11 cellular contexts compared by ENCODE assay signal in genomic region chr10:75971402-75972211, GRCh38.
DNase-seq lines count a peak whose midpoint lies in the region; ATAC-seq, FAIRE-seq and TF ChIP-seq lines count a peak whose summit lies in the region.
"Had no signal": no experiment of that assay in that cellular context is flagged by ENCODE, and none has a peak within 500 bp of the region (broad histone marks: within the 10 kb centered on the region; RNA-seq: fewer than 3 reads in every experiment).

No MANE protein-coding gene starts in this region.

- H3K27ac ChIP-seq in brain microvascular endothelial cell, result no peak overlapping the region
- H3K27ac ChIP-seq in lower lobe of right lung, result peak overlapping the region; percentile 28

- DNase-seq in NCI-H510A treated with DMSO at 0.1 percent for 48 hours (lab: John Stamatoyannopoulos, UW) (peak; percentile 5), NCI-H510A (lab: John Stamatoyannopoulos, UW) (no peak), brain microvascular endothelial cell (peak; percentile 30), lower lobe of right lung (no peak), urothelium cell line (ENCODE audit: low spot score) (peak; percentile 18)
- no peak for DNase-seq in stimulated activated CD4-positive, alpha-beta T cell treated with anti-CD3 and anti-CD28 coated beads, Interleukin-4, amount 100 ng/mL, for 24 hours
- DNase-seq: activated CD8-positive, alpha-beta memory T cell treated with anti-CD3 and anti-CD28 coated beads, Interleukin-2, amount 50 U/mL, for 48 hours had no signal

- H3K9me3 ChIP-seq in lower lobe of right lung, result no peaks in the 10 kb centered on the region
- H3K9me3 ChIP-seq: HAP-1 had no signal

- intact Hi-C loops in lower lobe of right lung (cut with DNase I), result no loop called here

- TF ChIP-seq CTCF in brain microvascular endothelial cell (IDR thresholded peaks at IDR 0.05; ENCODE audit: low read depth, low read length, missing control alignments) (no peak), lower lobe of right lung (IDR thresholded peaks at IDR 0.05) (no peak)

- H3K4me1 ChIP-seq in lower lobe of right lung, result peaks cover 10% of the 10 kb centered on the region
- H3K4me1 ChIP-seq: HAP-1 had no signal

- H3K27me3 ChIP-seq in brain microvascular endothelial cell (replicated peaks), result no peaks in the 10 kb centered on the region
- H3K27me3 ChIP-seq in lower lobe of right lung (ENCODE audit: low read depth), result no peaks in the 10 kb centered on the region

- FAIRE-seq in urothelium cell line (lab: Jason Lieb, UNC), result no peak
- FAIRE-seq: bronchial epithelial cell had no signal

- in situ Hi-C loops in brain microvascular endothelial cell (cut with HindIII; ENCODE audit: low pct_ligation_motif_present, low sequenced_read_pairs), result no loop called here

- H3K36me3 ChIP-seq in brain microvascular endothelial cell (replicated peaks), result no peaks in the 10 kb centered on the region
- no peaks in the 10 kb centered on the region for H3K36me3 ChIP-seq in lower lobe of right lung
- H3K36me3 ChIP-seq: HAP-1 had no signal

- H3K4me3 ChIP-seq in brain microvascular endothelial cell (ENCODE audit: low read depth, low read length) (no peak overlapping the region), lower lobe of right lung (no peak overlapping the region)
- H3K4me3 ChIP-seq: HAP-1 had no signal

- ATAC-seq in lower lobe of right lung, result peak; percentile 40 to 55
- ATAC-seq in GM19023 (IDR thresholded peaks at IDR 0.05; ENCODE audit: unreplicated experiment), result no peak
- no peak for ATAC-seq in GM18511 (IDR thresholded peaks at IDR 0.05; ENCODE audit: unreplicated experiment)

Comparison
In these comparisons a context has a peak if more than half of its experiments do, and no peak if none do; other contexts are left out.
1. DNase-seq: peak in NCI-H510A treated with DMSO at 0.1 percent for 48 hours (single experiment), brain microvascular endothelial cell (single experiment) and urothelium cell line (single experiment); none in NCI-H510A (single experiment), lower lobe of right lung (single experiment) and stimulated activated CD4-positive, alpha-beta T cell treated with anti-CD3 and anti-CD28 coated beads, Interleukin-4, amount 100 ng/mL, for 24 hours (single experiment).
2. ATAC-seq: peak in lower lobe of right lung (2 of 2); none in GM19023 (single experiment) and GM18511 (single experiment).